ENCODE assay signal across 1 cellular context in genomic region chr13:48001999-48002398, GRCh38.
TF ChIP-seq lines count a peak whose summit lies in the region.

No MANE protein-coding gene starts in this region.

TF ChIP-seq in H1, 55 proteins besides CTCF, POLR2A, EP300 and RAD21:
- TF ChIP-seq, protein P1, sequence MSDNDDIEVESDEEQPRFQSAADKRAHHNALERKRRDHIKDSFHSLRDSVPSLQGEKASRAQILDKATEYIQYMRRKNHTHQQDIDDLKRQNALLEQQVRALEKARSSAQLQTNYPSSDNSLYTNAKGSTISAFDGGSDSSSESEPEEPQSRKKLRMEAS (IDR thresholded peaks at IDR 0.05): peak; percentile 32; the same call in 1 of the 2 replicates
